10 cellular contexts compared by ENCODE assay signal in genomic region chr2:37090019-37090477, GRCh38. TPM values are rescaled to one million over a fixed set of nuclear protein-coding genes. Genes with fewer than 3 reads are reported as not detected.
DNase-seq lines count a peak whose midpoint lies in the region; ATAC-seq lines count a peak whose summit lies in the region.
"Had no signal": no experiment of that assay in that cellular context is flagged by ENCODE, and none has a peak within 500 bp of the region (broad histone marks: within the 10 kb centered on the region; RNA-seq: fewer than 3 reads in every experiment).

No MANE protein-coding gene starts in this region.

- peak overlapping the region; percentile 73 for H3K27ac Mint-ChIP-seq in memory B cell
- H3K27ac Mint-ChIP-seq: activated CD8-positive, alpha-beta memory T cell treated with anti-CD3 and anti-CD28 coated beads, Interleukin-2, amount 10 ng/mL, durations not matched to agents 7 days and 5 days had no signal

- H3K4me1 Mint-ChIP-seq in memory B cell: peaks cover 26% of the 10 kb centered on the region

- H3K36me3 Mint-ChIP-seq in memory B cell: peaks cover 14% of the 10 kb centered on the region

- peak; percentile 13 to 16 for DNase-seq in memory B cell (ENCODE audit: low spot score in 2 of 2)
- no peak for DNase-seq in OCI-M2 (lab: John Stamatoyannopoulos, UW; ENCODE audit: unreplicated experiment)
- DNase-seq in activated T-cell treated with anti-CD3 and anti-CD28 coated beads for 4 hours: no peak
- DNase-seq in H4 (ENCODE audit: low spot score): no peak
- DNase-seq in ecto neural progenitor cell (ENCODE audit: low spot score): no peak
- DNase-seq: activated CD8-positive, alpha-beta memory T cell treated with anti-CD3 and anti-CD28 coated beads, Interleukin-2, amount 10 ng/mL, durations not matched to agents 7 days and 5 days; NCI-H226 had no signal

- no peaks in the 10 kb centered on the region for H3K9me3 Mint-ChIP-seq in memory B cell

- H3K27me3 Mint-ChIP-seq in memory B cell: no peaks in the 10 kb centered on the region
- H3K27me3 Mint-ChIP-seq: activated CD8-positive, alpha-beta memory T cell treated with anti-CD3 and anti-CD28 coated beads, Interleukin-2, amount 10 ng/mL, durations not matched to agents 7 days and 5 days had no signal

- ATAC-seq in GM18873 (IDR thresholded peaks at IDR 0.05; ENCODE audit: low FRiP score, unreplicated experiment) (peak; percentile 64), GM21786 (IDR thresholded peaks at IDR 0.05; ENCODE audit: unreplicated experiment) (peak; percentile 89), HG03354 (IDR thresholded peaks at IDR 0.05; ENCODE audit: poor library complexity, severe bottlenecking, unreplicated experiment) (peak; percentile 90), memory B cell (ENCODE audit: low read depth) (peak; percentile 90)
- ATAC-seq: activated CD8-positive, alpha-beta memory T cell treated with anti-CD3 and anti-CD28 coated beads, Interleukin-2, amount 10 ng/mL, durations not matched to agents 7 days and 5 days had no signal

- H3K4me3 Mint-ChIP-seq in memory B cell: peak overlapping the region; percentile 24
- H3K4me3 Mint-ChIP-seq: activated CD8-positive, alpha-beta memory T cell treated with anti-CD3 and anti-CD28 coated beads, Interleukin-2, amount 10 ng/mL, durations not matched to agents 7 days and 5 days had no signal

RNA-seq across cellular contexts. Expression of gene GPATCH11, which starts 5.7 kb away (rescaled TPM):
- total RNA-seq in H4 (2014; rRNA removed; shearing (Covaris generic)): 3.3 and 3.4 TPM in 2 replicates

RNA-seq across cellular contexts. Expression of gene HEATR5B, which starts 5.9 kb away (rescaled TPM):
- total RNA-seq in H4 (2014; rRNA removed; shearing (Covaris generic)): 1.4 and 1.6 TPM in 2 replicates

Comparison
In these comparisons a context has a peak if more than half of its experiments do, and no peak if none do; other contexts are left out.
1. DNase-seq: peak in memory B cell (2 of 2); none in OCI-M2 (single experiment), activated T-cell treated with anti-CD3 and anti-CD28 coated beads for 4 hours (single experiment), H4 (single experiment) and ecto neural progenitor cell (single experiment).
2. Peak in every context shown above with its lines, with median percentiles within 50 percentile points of each other: ATAC-seq.